Comparison of ENCODE assay signal across 9 cellular contexts in the genomic region with DNA sequence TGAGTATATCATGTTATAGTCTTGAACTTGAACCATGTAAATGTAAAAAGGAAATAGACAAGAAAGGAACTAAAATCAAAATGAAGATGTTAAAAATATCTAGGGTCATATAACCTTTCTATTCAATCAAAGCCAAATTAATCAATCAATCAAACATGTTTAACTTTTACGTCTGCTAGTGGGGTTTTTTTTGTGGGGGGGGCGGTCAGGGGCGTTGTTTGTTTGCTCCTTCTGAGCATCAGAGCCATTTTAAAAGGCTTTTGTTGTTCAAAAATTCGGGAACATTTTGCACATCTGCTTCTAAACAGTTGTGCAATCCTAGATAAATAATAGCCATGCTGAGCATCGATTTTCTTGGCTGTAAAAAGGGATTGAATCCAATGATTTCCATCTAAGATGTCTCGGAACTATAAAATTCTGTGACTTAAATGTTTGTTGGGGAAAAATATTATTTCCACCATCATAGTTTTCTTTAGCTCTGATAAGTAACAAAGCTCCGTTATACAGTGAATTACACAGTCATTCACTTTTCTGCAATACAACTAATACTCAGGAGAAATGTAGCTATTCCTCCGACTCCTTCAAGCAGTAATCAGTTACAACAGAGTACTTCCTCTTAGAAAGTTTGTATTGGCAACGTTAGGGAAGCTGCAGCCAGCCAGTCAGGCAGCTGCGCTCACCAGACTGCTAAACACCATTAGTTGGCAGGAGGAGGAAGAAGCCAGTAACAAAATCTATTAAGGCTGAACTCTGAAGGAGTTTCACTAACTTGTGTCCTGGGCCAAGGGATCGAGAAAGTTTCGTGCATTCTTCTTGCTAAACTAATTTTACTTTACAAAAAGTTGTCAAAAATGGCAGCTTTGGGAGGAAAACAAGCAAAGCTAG. TPM values are rescaled to one million over a fixed set of nuclear protein-coding genes. Genes with fewer than 3 reads are reported as not detected.
A peak's percentile ranks its signal among the peaks of the same experiment; 100 is the strongest.
DNase-seq lines count a peak whose midpoint lies in the region; ATAC-seq and TF ChIP-seq lines count a peak whose summit lies in the region.
"Had no signal": no experiment of that assay in that cellular context is flagged by ENCODE, and none has a peak within 500 bp of the region (broad histone marks: within the 10 kb centered on the region; RNA-seq: fewer than 3 reads in every experiment).

No MANE protein-coding gene starts in this region.

- H3K36me3 ChIP-seq in ascending aorta, result no peaks in the 10 kb centered on the region

- TF ChIP-seq CTCF in ascending aorta (IDR thresholded peaks at IDR 0.05), result no peak

- peak overlapping the region; percentile 90 to 93 for H3K27ac ChIP-seq in ascending aorta
- H3K27ac ChIP-seq: C4-2B had no signal

- DNase-seq in NCI-H82 (lab: John Stamatoyannopoulos, UW) (peak; percentile 13), NCI-H82 treated with DMSO at 0.1 percent for 48 hours (lab: John Stamatoyannopoulos, UW; ENCODE audit: unreplicated experiment) (no peak), ascending aorta (ENCODE audit: low spot score in 2 of 2) (peak in 1 of 2 donors; percentile 83), hippocampal formation (lab: John Stamatoyannopoulos, UW) (peak; percentile 64 to 78), sciatic nerve (ENCODE audit: low spot score) (peak; percentile 66), HuH-7 (ENCODE audit: low spot score) (no peak)
- DNase-seq in effector CD8-positive, alpha-beta T cell (lab: John Stamatoyannopoulos, UW), result no peak

- intact Hi-C loops in ascending aorta (cut with DNase I), result loop anchor here (5.0 kb wide), 1 partner anchor 212 kb away; no protein-coding TSS in a partner anchor
- intact Hi-C loops in sciatic nerve (cut with DNase I), result no loop called here

- no peaks in the 10 kb centered on the region for H3K27me3 ChIP-seq in ascending aorta

- H3K4me1 ChIP-seq in ascending aorta, result peaks cover 0 to 17% of the 10 kb centered on the region in 2 donors

- H3K4me3 ChIP-seq in ascending aorta, result peak overlapping the region; percentile 45 to 82

- ATAC-seq in sciatic nerve, result peak; percentile 80
- no peak for ATAC-seq in HG02852 (IDR thresholded peaks at IDR 0.05; ENCODE audit: unreplicated experiment)

- H3K9me3 ChIP-seq in ascending aorta, result no peaks in the 10 kb centered on the region

RNA-seq across cellular contexts. Expression of a gene that starts 2.1 kb away (rescaled TPM):
- total RNA-seq in ascending aorta, result 4.2 TPM
- 70.3 TPM for total RNA-seq in sciatic nerve

Comparison
In these comparisons a context has a peak if more than half of its experiments do, and no peak if none do; other contexts are left out.
1. DNase-seq: peak in NCI-H82 (single experiment), hippocampal formation (2 of 2) and sciatic nerve (single experiment); none in NCI-H82 treated with DMSO at 0.1 percent for 48 hours (single experiment), effector CD8-positive, alpha-beta T cell (single experiment) and HuH-7 (single experiment).
2. RNA of a gene that starts 2.1 kb away (total RNA-seq): 70.3 TPM in sciatic nerve (single experiment); 4.2 TPM in ascending aorta (single experiment); every median in the first group is over 10 times any median in the second.